In genomic region chr12:117857632-117858274, GRCh38 we compare ENCODE assay signal across 8 cellular contexts.
DNase-seq lines count a peak whose midpoint lies in the region; ATAC-seq and TF ChIP-seq lines count a peak whose summit lies in the region.

No MANE protein-coding gene starts in this region.

- H3K27ac Mint-ChIP-seq in nephron progenitor cell, result no peak overlapping the region

- no peak for ATAC-seq in GM21737 (IDR thresholded peaks at IDR 0.05; ENCODE audit: unreplicated experiment)

- H3K4me3 Mint-ChIP-seq in nephron progenitor cell, result no peak overlapping the region

- no peaks in the 10 kb centered on the region for H3K4me1 Mint-ChIP-seq in nephron progenitor cell

- no peaks in the 10 kb centered on the region for H3K36me3 Mint-ChIP-seq in nephron progenitor cell (ENCODE audit: low read depth)

- H3K4me3 ChIP-seq in NB4 (ENCODE audit: low read depth, low read length), result no peak overlapping the region

- TF ChIP-seq POLR2A in NB4 (IDR thresholded peaks at IDR 0.05; ENCODE audit: extremely low read depth, insufficient read length), result no peak

- peaks cover under 1% of the 10 kb centered on the region for H3K9me3 Mint-ChIP-seq in nephron progenitor cell

- DNase-seq in SHP77 (lab: John Stamatoyannopoulos, UW) (peak; percentile 23 to 48), SHP77 treated with DMSO at 0.1 percent for 48 hours (lab: John Stamatoyannopoulos, UW) (no peak), NB4 (ENCODE audit: low read depth) (peak; percentile 64), nephron progenitor cell (peak; percentile 64), GDM1 (lab: John Stamatoyannopoulos, UW) (no peak)
- peak; percentile 79 for DNase-seq in activated CD4-positive, alpha-beta T cell treated with anti-CD3 and anti-CD28 coated beads for 48 hours
- peak; percentile 9 for DNase-seq in effector CD8-positive, alpha-beta T cell (lab: John Stamatoyannopoulos, UW)

- peaks cover 4% of the 10 kb centered on the region for H3K27me3 Mint-ChIP-seq in nephron progenitor cell (ENCODE audit: low read depth, poor library complexity)

- TF ChIP-seq CTCF in NB4 (IDR thresholded peaks at IDR 0.05; ENCODE audit: low read depth, low read length) (peak; percentile 77), nephron progenitor cell (IDR thresholded peaks at IDR 0.05) (peak; percentile 59)

Comparison
In these comparisons a context has a peak if more than half of its experiments do, and no peak if none do; other contexts are left out.
1. DNase-seq: peak in SHP77 (2 of 2), NB4 (single experiment), activated CD4-positive, alpha-beta T cell treated with anti-CD3 and anti-CD28 coated beads for 48 hours (single experiment), effector CD8-positive, alpha-beta T cell (single experiment) and nephron progenitor cell (single experiment); none in SHP77 treated with DMSO at 0.1 percent for 48 hours (single experiment) and GDM1 (single experiment).